Comparison of ENCODE assay signal across 8 cellular contexts in genomic region chr19:33241530-33242101, GRCh38. TPM values are rescaled to one million over a fixed set of nuclear protein-coding genes. Genes with fewer than 3 reads are reported as not detected.
A peak's percentile ranks its signal among the peaks of the same experiment; 100 is the strongest.
DNase-seq lines count a peak whose midpoint lies in the region; ATAC-seq and TF ChIP-seq lines count a peak whose summit lies in the region.

No MANE protein-coding gene starts in this region.

- peaks cover 0 to 5% of the 10 kb centered on the region in 2 donors for H3K9me3 ChIP-seq in ascending aorta
- H3K9me3 ChIP-seq in left lung: peaks cover 0 to 12% of the 10 kb centered on the region in 2 donors
- peaks cover 8% of the 10 kb centered on the region for H3K9me3 ChIP-seq in upper lobe of right lung

- H3K4me1 ChIP-seq in ascending aorta: no peaks in the 10 kb centered on the region
- H3K4me1 ChIP-seq in left lung: peaks cover 0 to 9% of the 10 kb centered on the region in 2 donors
- H3K4me1 ChIP-seq in upper lobe of right lung: peaks cover 6% of the 10 kb centered on the region

- DNase-seq in AG09319 (ENCODE audit: extremely low read depth, low read depth) (no peak), HFF-Myc (ENCODE audit: extremely low read depth, low read depth) (no peak), ascending aorta (ENCODE audit: low spot score in 2 of 2) (no peak), left lung (peak in 1 of 2 donors; percentile 76), upper lobe of right lung (peak; percentile 75), Ammon's horn (ENCODE audit: low spot score) (no peak)

- ATAC-seq in left lung (peak; percentile 79), upper lobe of right lung (peak; percentile 76), HG03196 (IDR thresholded peaks at IDR 0.05; ENCODE audit: unreplicated experiment) (no peak), GM19467 (IDR thresholded peaks at IDR 0.05; ENCODE audit: unreplicated experiment) (no peak)

- H3K4me3 ChIP-seq in HFF-Myc (replicated peaks; ENCODE audit: low read depth, low read length) (no peak overlapping the region), ascending aorta (no peak overlapping the region), left lung (no peak overlapping the region), upper lobe of right lung (no peak overlapping the region)

- peak; percentile 68 for TF ChIP-seq CTCF in AG09319 (IDR thresholded peaks at IDR 0.05; ENCODE audit: low read depth, low read length)
- peak; percentile 54 for TF ChIP-seq CTCF in HFF-Myc (IDR thresholded peaks at IDR 0.05; ENCODE audit: low read depth, low read length, missing control alignments)
- TF ChIP-seq CTCF in ascending aorta (IDR thresholded peaks at IDR 0.05): peak; percentile 37 to 76 (median 61)
- peak; percentile 66 to 73 for TF ChIP-seq CTCF in left lung (IDR thresholded peaks at IDR 0.05)
- TF ChIP-seq CTCF in upper lobe of right lung (IDR thresholded peaks at IDR 0.05): peak; percentile 77

- H3K27me3 ChIP-seq in ascending aorta (no peaks in the 10 kb centered on the region), left lung (peaks cover 0 to 30% of the 10 kb centered on the region in 2 donors), upper lobe of right lung (no peaks in the 10 kb centered on the region)

- H3K27ac ChIP-seq in ascending aorta: no peak overlapping the region
- H3K27ac ChIP-seq in left lung: no peak overlapping the region
- H3K27ac ChIP-seq in upper lobe of right lung: no peak overlapping the region

- intact Hi-C loops in ascending aorta (cut with DNase I) (no loop called here), left lung (cut with DNase I) (loop anchor here in 1 of 2 donors (2.0 kb wide), 1 partner anchor 165 kb away; no protein-coding TSS in a partner anchor), upper lobe of right lung (cut with DNase I) (loop anchor here (5.0 kb wide), 1 partner anchor 166 kb away; no protein-coding TSS in a partner anchor)

- H3K36me3 ChIP-seq in ascending aorta (no peaks in the 10 kb centered on the region), left lung (no peaks in the 10 kb centered on the region), upper lobe of right lung (no peaks in the 10 kb centered on the region)

RNA-seq across cellular contexts. Expression of gene SLC7A10, which starts 16.0 kb away (rescaled TPM):
- total RNA-seq in ascending aorta (not detected), left lung (under 1 TPM in 1 of 2 donors, not detected in 1; 0.50 TPM), upper lobe of right lung (1.1 TPM)

RNA-seq across cellular contexts. Expression of gene LRP3, which starts 47.5 kb away (rescaled TPM):
- total RNA-seq in ascending aorta (28.8 TPM), left lung (10 to 100 TPM; 18.1 to 33.5 TPM), upper lobe of right lung (22.0 TPM)

Comparison
In these comparisons a context has a peak if more than half of its experiments do, and no peak if none do; other contexts are left out.
1. ATAC-seq: peak in left lung (single experiment) and upper lobe of right lung (single experiment); none in HG03196 (single experiment) and GM19467 (single experiment).
2. Peak in every context shown above with its lines, with median percentiles within 50 percentile points of each other: CTCF ChIP-seq.